Comparison of ENCODE assay signal across 12 cellular contexts in the genomic region with DNA sequence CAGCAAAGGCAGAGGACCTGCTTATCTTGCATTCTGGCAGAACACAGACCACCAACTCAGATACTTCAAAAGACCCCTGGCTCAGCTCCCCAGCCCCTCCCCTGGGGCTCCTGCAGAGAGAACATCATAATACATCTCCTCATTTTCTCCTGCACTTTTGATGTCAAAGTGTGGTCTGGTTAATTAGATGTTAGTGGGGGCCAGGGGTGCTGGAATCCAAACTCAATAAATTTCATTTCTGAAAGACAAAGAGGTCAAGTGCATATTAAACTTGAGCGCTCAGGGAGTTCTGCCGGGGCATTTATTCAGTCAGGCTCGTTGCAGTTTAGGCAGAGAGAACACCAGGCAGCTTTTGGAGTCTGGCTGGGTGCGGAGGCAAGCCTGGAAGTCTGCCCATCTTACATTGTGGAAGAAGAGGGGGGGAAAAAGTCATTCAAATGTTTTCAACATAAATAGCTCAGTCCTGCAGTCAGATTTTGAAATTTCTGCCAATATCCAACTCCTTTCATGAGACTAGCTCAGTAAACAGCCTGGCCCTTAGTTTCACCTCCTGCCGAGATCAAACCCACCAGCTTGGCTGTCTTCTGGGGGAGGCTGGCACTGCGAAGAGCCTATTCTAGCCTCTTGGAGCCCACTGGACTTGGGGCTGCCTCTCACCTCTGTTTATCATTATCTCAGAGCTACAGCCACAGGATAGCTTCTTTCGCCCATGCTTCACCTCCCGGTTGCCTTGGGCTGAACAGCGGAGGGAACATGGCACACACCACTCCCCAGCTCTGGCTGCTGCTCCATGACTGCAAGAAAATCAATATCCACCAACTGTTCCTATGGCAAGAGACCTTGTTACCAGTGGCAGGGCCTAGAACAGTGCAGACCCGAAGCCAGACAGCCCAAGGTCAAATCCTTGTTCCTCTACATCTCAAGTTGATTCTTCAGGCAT.
DNase-seq lines count a peak whose midpoint lies in the region; TF ChIP-seq lines count a peak whose summit lies in the region.
"Had no signal": no experiment of that assay in that cellular context is flagged by ENCODE, and none has a peak within 500 bp of the region (broad histone marks: within the 10 kb centered on the region; RNA-seq: fewer than 3 reads in every experiment).

No MANE protein-coding gene starts in this region.

- H3K27me3 ChIP-seq in AG04450 (ENCODE audit: control insufficient read depth, insufficient read depth, low read length) (no peaks in the 10 kb centered on the region), SJSA1 (replicated peaks) (no peaks in the 10 kb centered on the region), ovary (no peaks in the 10 kb centered on the region)

- TF ChIP-seq POLR2A in ovary (IDR thresholded peaks at IDR 0.05): no peak

- CTCF ChIA-PET in AG04450 (lab: Charles Lee): interaction anchor here (1.1 kb wide), 1 partner anchor 76 kb away, joined by 4 read pairs; no protein-coding TSS in a partner anchor

- H3K4me3 ChIP-seq in AG04450 (ENCODE audit: low read depth, low read length) (no peak overlapping the region), SJSA1 (no peak overlapping the region), ovary (no peak overlapping the region)

- H3K9me3 ChIP-seq in AG04450 (ENCODE audit: control insufficient read depth, insufficient read depth, low read length) (no peaks in the 10 kb centered on the region), SJSA1 (replicated peaks) (no peaks in the 10 kb centered on the region), ovary (no peaks in the 10 kb centered on the region)

- H3K4me1 ChIP-seq in SJSA1 (replicated peaks) (peaks cover 29% of the 10 kb centered on the region), ovary (ENCODE audit: insufficient read depth) (peaks cover 12% of the 10 kb centered on the region)

- intact Hi-C loops in ovary (cut with DNase I): no loop called here

- peak overlapping the region; percentile 87 for H3K27ac ChIP-seq in AG04450 (ENCODE audit: low read depth, low read length)
- H3K27ac ChIP-seq in SJSA1: peak overlapping the region; percentile 36
- no peak overlapping the region for H3K27ac ChIP-seq in ovary

- WGBS in ovary, 3 donors: 39 to 43% (median 40%) methylated on average over 10 of the region's 10 CpGs

- POLR2A ChIA-PET in AG04450 (lab: Yijun Ruan, JAX): interaction anchor here (1.0 to 1.8 kb wide), 6 partner anchors 36 to 119 kb away, joined by 3 to 16 read pairs (median 5); no protein-coding TSS in a partner anchor

- DNase-seq in AG04450 (ENCODE audit: low read depth, low spot score): peak; percentile 63
- DNase-seq in SJSA1 (ENCODE audit: low read depth in 1 of 2, low spot score in 2 of 2): peak in 1 of 2 experiments; percentile 59
- peak; percentile 83 for DNase-seq in fibroblast of gingiva (ENCODE audit: low read depth)
- peak; percentile 45 to 54 (median 51) for DNase-seq in ovary
- no peak for DNase-seq in stimulated activated CD8-positive, alpha-beta memory T cell treated with anti-CD3 and anti-CD28 coated beads, Interleukin-4, amount 100 ng/mL, for 48 hours
- DNase-seq in NCI-H1417 treated with DMSO at 0.1 percent for 48 hours (lab: John Stamatoyannopoulos, UW): no peak
- no peak for DNase-seq in NCI-H510A (lab: John Stamatoyannopoulos, UW)
- no peak for DNase-seq in cortex of kidney (lab: John Stamatoyannopoulos, UW)
- DNase-seq: activated CD8-positive, alpha-beta T cell treated with anti-CD3 and anti-CD28 coated beads, Interleukin-2, amount 10 ng/mL, durations not matched to agents 7 days and 5 days; AML-193; mesendoderm; NCI-H1436 had no signal

- TF ChIP-seq EP300 in ovary (IDR thresholded peaks at IDR 0.05): no peak

- no peaks in the 10 kb centered on the region for H3K36me3 ChIP-seq in SJSA1
- no peaks in the 10 kb centered on the region for H3K36me3 ChIP-seq in ovary

- TF ChIP-seq CTCF in AG04450 (IDR thresholded peaks at IDR 0.05; ENCODE audit: low read depth, low read length) (no peak), ovary (IDR thresholded peaks at IDR 0.05) (no peak)

Comparison
In these comparisons a context has a peak if more than half of its experiments do, and no peak if none do; other contexts are left out.
1. DNase-seq: peak in AG04450 (single experiment), fibroblast of gingiva (single experiment) and ovary (5 of 5); none in stimulated activated CD8-positive, alpha-beta memory T cell treated with anti-CD3 and anti-CD28 coated beads, Interleukin-4, amount 100 ng/mL, for 48 hours (single experiment), NCI-H1417 treated with DMSO at 0.1 percent for 48 hours (single experiment), NCI-H510A (single experiment) and cortex of kidney (single experiment).
2. H3K27ac ChIP-seq: peak in AG04450 (single experiment) and SJSA1 (single experiment); none in ovary (0 of 2).